In the genomic region with DNA sequence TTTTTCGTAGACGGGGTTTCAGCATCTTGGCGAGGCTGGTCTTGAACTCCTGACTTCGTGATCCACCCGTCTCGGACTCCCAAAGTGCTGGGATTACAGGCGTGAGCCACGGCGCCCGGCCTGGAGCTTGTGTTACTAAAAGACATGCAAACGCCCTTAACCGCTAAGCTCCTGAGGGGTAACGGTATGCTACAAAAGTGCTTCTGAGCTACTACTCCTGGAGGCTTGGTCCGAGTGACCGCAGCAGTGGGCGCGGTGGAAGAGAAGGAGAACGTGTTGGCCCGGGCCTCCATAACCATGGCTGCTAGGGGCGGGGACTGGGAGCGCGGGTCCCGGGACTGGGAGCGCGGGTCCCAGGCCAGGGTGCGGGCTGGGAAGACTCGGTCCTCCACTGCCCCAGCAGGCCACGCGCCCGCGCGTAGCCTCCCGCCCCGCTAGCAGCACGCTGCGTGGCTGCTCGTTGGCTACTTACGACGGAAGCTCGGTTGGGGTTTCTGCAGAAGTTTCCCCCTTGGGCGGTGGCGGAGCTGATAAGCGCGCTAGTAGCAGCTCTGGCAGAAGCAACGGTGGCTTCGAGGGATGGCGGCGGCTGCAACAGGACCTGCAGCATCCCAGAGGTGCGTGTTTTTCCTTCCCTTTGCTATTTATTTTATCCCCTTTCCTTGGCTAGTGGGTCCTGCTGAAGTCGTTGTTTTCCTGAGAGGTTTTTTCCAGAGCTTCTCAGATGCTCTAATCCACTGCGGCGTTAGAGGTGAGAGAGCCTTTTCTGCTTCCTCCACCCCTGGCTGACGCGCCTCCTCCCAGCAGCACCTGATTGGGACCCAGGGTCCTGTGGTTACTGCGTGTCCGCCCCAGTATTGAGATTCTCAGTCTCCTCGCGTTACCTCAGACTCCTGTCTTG, we compare ENCODE assay signal across 8 cellular contexts.
DNase-seq lines count a peak whose midpoint lies in the region; ATAC-seq and TF ChIP-seq lines count a peak whose summit lies in the region.

No MANE protein-coding gene starts in this region.

- POLR2A ChIA-PET in CD8-positive, alpha-beta memory T cell (lab: Charles Lee), result interaction anchor here (1.2 to 1.9 kb wide), 2 partner anchors 17 to 395 kb away, joined by 4 to 7 read pairs; partner anchors contain the start of gene TSTD2
- POLR2A ChIA-PET in activated CD8-positive, alpha-beta T cell treated with anti-CD3 and anti-CD28 coated beads, Interleukin-2, amount 10 ng/mL, durations not matched to agents 7 days and 5 days (lab: Charles Lee), result interaction anchor here (0.6 to 1.0 kb wide), 2 partner anchors 15 to 582 kb away, joined by 3 read pairs; no protein-coding TSS in a partner anchor

- H3K4me3 ChIP-seq in CD8-positive, alpha-beta memory T cell (ENCODE audit: low read length), result peak overlapping the region; percentile 62
- H3K4me3 ChIP-seq in duodenal mucosa (ENCODE audit: low read depth in 1 of 2, low read length in 2 of 2) (peak overlapping the region; percentile 80 to 85), liver (ENCODE audit: low read depth in 1 of 3, low read length in 3 of 3) (peak overlapping the region; percentile 67 to 92 (median 84))

- CTCF ChIA-PET in CD8-positive, alpha-beta memory T cell (lab: Charles Lee), result interaction anchor here (1.7 kb wide), 1 partner anchor 16 kb away, joined by 8 read pairs; no protein-coding TSS in a partner anchor
- CTCF ChIA-PET in activated CD8-positive, alpha-beta T cell treated with anti-CD3 and anti-CD28 coated beads, Interleukin-2, amount 10 ng/mL, durations not matched to agents 7 days and 5 days (lab: Charles Lee), result interaction anchor here (0.6 to 2.1 kb wide), 9 partner anchors 15 to 385 kb away, joined by 3 to 9 read pairs (median 3); partner anchors contain the start of gene ZNF782

- H3K4me3 Mint-ChIP-seq in CD8-positive, alpha-beta memory T cell, result peak overlapping the region; percentile 90 to 97 (median 93)
- peak overlapping the region; percentile 91 for H3K4me3 Mint-ChIP-seq in activated CD8-positive, alpha-beta T cell treated with anti-CD3 and anti-CD28 coated beads, Interleukin-2, amount 10 ng/mL, durations not matched to agents 7 days and 5 days

- ATAC-seq in HG02885 (IDR thresholded peaks at IDR 0.05; ENCODE audit: poor library complexity, unreplicated experiment) (peak; percentile 93), HG03457 (IDR thresholded peaks at IDR 0.05; ENCODE audit: unreplicated experiment) (no peak)
- ATAC-seq in activated CD8-positive, alpha-beta T cell treated with anti-CD3 and anti-CD28 coated beads, Interleukin-2, amount 10 ng/mL, durations not matched to agents 7 days and 5 days, result peak; percentile 95

- peak overlapping the region; percentile 79 for H3K27ac ChIP-seq in CD8-positive, alpha-beta memory T cell (ENCODE audit: low read depth, low read length)
- H3K27ac ChIP-seq in duodenal mucosa (ENCODE audit: low read depth, low read length) (peak overlapping the region; percentile 32), liver (ENCODE audit: low read depth in 1 of 2, low read length in 2 of 2) (peak overlapping the region; percentile 47 to 82)

- H3K9me3 Mint-ChIP-seq in CD8-positive, alpha-beta memory T cell, result no peaks in the 10 kb centered on the region
- H3K9me3 Mint-ChIP-seq in activated CD8-positive, alpha-beta T cell treated with anti-CD3 and anti-CD28 coated beads, Interleukin-2, amount 10 ng/mL, durations not matched to agents 7 days and 5 days (ENCODE audit: insufficient read depth), result no peaks in the 10 kb centered on the region

- 3% methylated on average over 58 of the region's 58 CpGs for WGBS in liver

- peak; percentile 55 to 82 (median 76) for DNase-seq in CD8-positive, alpha-beta memory T cell
- DNase-seq in NCI-H748 (lab: John Stamatoyannopoulos, UW; ENCODE audit: unreplicated experiment), result peak; percentile 91
- DNase-seq in activated CD8-positive, alpha-beta T cell treated with anti-CD3 and anti-CD28 coated beads, Interleukin-2, amount 10 ng/mL, durations not matched to agents 7 days and 5 days, result peak; percentile 90
- peak; percentile 47 for DNase-seq in stimulated activated CD4-positive, alpha-beta T cell treated with anti-CD3 and anti-CD28 coated beads, Interleukin-2, amount 100 ng/mL, for 4 hours (ENCODE audit: low read depth)

- peak overlapping the region; percentile 85 to 98 (median 92) for H3K27ac Mint-ChIP-seq in CD8-positive, alpha-beta memory T cell
- H3K27ac Mint-ChIP-seq in activated CD8-positive, alpha-beta T cell treated with anti-CD3 and anti-CD28 coated beads, Interleukin-2, amount 10 ng/mL, durations not matched to agents 7 days and 5 days, result peak overlapping the region; percentile 96

- H3K27me3 Mint-ChIP-seq in CD8-positive, alpha-beta memory T cell, result no peaks in the 10 kb centered on the region
- no peaks in the 10 kb centered on the region for H3K27me3 Mint-ChIP-seq in activated CD8-positive, alpha-beta T cell treated with anti-CD3 and anti-CD28 coated beads, Interleukin-2, amount 10 ng/mL, durations not matched to agents 7 days and 5 days (ENCODE audit: low read depth)

- no peak for TF ChIP-seq RAD21 in liver (IDR thresholded peaks at IDR 0.05)

- no peaks in the 10 kb centered on the region for H3K9me3 ChIP-seq in CD8-positive, alpha-beta memory T cell (ENCODE audit: low read length)
- H3K9me3 ChIP-seq in duodenal mucosa (ENCODE audit: control insufficient read depth in 1 of 2, low read length in 2 of 2) (no peaks in the 10 kb centered on the region), liver (ENCODE audit: control insufficient read depth in 4 of 4, low read length in 3 of 4) (peaks cover 0 to 1% (median 0%) of the 10 kb centered on the region in 4 donors)

- H3K27me3 ChIP-seq in CD8-positive, alpha-beta memory T cell (ENCODE audit: insufficient read depth, low read length, poor library complexity, severe bottlenecking), result no peaks in the 10 kb centered on the region
- H3K27me3 ChIP-seq in duodenal mucosa (ENCODE audit: control insufficient read depth in 1 of 2, insufficient read depth in 2 of 2, low read length in 2 of 2) (no peaks in the 10 kb centered on the region), liver (ENCODE audit: control insufficient read depth in 4 of 4, insufficient read depth in 4 of 4, low read length in 3 of 4) (no peaks in the 10 kb centered on the region)

- TF ChIP-seq CTCF in liver (IDR thresholded peaks at IDR 0.05; ENCODE audit: low read depth, low read length, missing input control), result no peak

- no peaks in the 10 kb centered on the region for H3K36me3 ChIP-seq in CD8-positive, alpha-beta memory T cell (ENCODE audit: insufficient read depth, low read length)
- no peaks in the 10 kb centered on the region for H3K36me3 ChIP-seq in duodenal mucosa (ENCODE audit: control insufficient read depth in 1 of 2, insufficient read depth in 2 of 2, low read length in 2 of 2)
- H3K36me3 ChIP-seq in liver (ENCODE audit: control insufficient read depth in 4 of 4, insufficient read depth in 3 of 4, low read depth in 1 of 4, low read length in 3 of 4), result no peaks in the 10 kb centered on the region

- peaks cover 5% of the 10 kb centered on the region for H3K4me1 ChIP-seq in CD8-positive, alpha-beta memory T cell (ENCODE audit: insufficient read depth, low read length)
- no peaks in the 10 kb centered on the region for H3K4me1 ChIP-seq in duodenal mucosa (ENCODE audit: control insufficient read depth in 1 of 2, insufficient read depth in 2 of 2, low read length in 2 of 2)
- H3K4me1 ChIP-seq in liver (ENCODE audit: control insufficient read depth in 4 of 4, insufficient read depth in 4 of 4, low read length in 3 of 4), result peaks cover 2 to 14% (median 7%) of the 10 kb centered on the region in 4 donors

- H3K36me3 Mint-ChIP-seq in CD8-positive, alpha-beta memory T cell, result peaks cover under 1 to 6% (median 3%) of the 10 kb centered on the region in 3 donors
- H3K36me3 Mint-ChIP-seq in activated CD8-positive, alpha-beta T cell treated with anti-CD3 and anti-CD28 coated beads, Interleukin-2, amount 10 ng/mL, durations not matched to agents 7 days and 5 days (ENCODE audit: low read depth), result no peaks in the 10 kb centered on the region

- peaks cover 23 to 44% (median 39%) of the 10 kb centered on the region in 3 donors for H3K4me1 Mint-ChIP-seq in CD8-positive, alpha-beta memory T cell
- peaks cover 15% of the 10 kb centered on the region for H3K4me1 Mint-ChIP-seq in activated CD8-positive, alpha-beta T cell treated with anti-CD3 and anti-CD28 coated beads, Interleukin-2, amount 10 ng/mL, durations not matched to agents 7 days and 5 days (ENCODE audit: low read depth)

- H3K9ac ChIP-seq in duodenal mucosa (ENCODE audit: low read depth in 1 of 2, low read length in 2 of 2), result peak overlapping the region; percentile 54 to 67
- H3K9ac ChIP-seq in liver (ENCODE audit: low read depth in 1 of 2, low read length in 2 of 2), result peak overlapping the region in 1 of 2 donors; percentile 74

TF ChIP-seq in liver, 16 proteins besides CTCF, POLR2A, EP300 and RAD21 (continues in another document):
- TF ChIP-seq HNF4A (conservative IDR thresholded peaks at IDR 0.05) (no peak), YY1 (IDR thresholded peaks at IDR 0.05) (peak; percentile 86), GABPA (IDR thresholded peaks at IDR 0.05 in 1 of 2, conservative IDR thresholded peaks at IDR 0.05 in 1 of 2) (peak in 1 of 2 donors; percentile 58), MAX (IDR thresholded peaks at IDR 0.05) (peak; percentile 50), FOXA1 (IDR thresholded peaks at IDR 0.05) (no peak), SP1 (IDR thresholded peaks at IDR 0.05) (peak; percentile 26)
- TF ChIP-seq, protein P1, sequence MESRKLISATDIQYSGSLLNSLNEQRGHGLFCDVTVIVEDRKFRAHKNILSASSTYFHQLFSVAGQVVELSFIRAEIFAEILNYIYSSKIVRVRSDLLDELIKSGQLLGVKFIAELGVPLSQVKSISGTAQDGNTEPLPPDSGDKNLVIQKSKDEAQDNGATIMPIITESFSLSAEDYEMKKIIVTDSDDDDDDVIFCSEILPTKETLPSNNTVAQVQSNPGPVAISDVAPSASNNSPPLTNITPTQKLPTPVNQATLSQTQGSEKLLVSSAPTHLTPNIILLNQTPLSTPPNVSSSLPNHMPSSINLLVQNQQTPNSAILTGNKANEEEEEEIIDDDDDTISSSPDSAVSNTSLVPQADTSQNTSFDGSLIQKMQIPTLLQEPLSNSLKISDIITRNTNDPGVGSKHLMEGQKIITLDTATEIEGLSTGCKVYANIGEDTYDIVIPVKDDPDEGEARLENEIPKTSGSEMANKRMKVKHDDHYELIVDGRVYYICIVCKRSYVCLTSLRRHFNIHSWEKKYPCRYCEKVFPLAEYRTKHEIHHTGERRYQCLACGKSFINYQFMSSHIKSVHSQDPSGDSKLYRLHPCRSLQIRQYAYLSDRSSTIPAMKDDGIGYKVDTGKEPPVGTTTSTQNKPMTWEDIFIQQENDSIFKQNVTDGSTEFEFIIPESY (IDR thresholded peaks at IDR 0.05), result no peak
